In the genomic region with DNA sequence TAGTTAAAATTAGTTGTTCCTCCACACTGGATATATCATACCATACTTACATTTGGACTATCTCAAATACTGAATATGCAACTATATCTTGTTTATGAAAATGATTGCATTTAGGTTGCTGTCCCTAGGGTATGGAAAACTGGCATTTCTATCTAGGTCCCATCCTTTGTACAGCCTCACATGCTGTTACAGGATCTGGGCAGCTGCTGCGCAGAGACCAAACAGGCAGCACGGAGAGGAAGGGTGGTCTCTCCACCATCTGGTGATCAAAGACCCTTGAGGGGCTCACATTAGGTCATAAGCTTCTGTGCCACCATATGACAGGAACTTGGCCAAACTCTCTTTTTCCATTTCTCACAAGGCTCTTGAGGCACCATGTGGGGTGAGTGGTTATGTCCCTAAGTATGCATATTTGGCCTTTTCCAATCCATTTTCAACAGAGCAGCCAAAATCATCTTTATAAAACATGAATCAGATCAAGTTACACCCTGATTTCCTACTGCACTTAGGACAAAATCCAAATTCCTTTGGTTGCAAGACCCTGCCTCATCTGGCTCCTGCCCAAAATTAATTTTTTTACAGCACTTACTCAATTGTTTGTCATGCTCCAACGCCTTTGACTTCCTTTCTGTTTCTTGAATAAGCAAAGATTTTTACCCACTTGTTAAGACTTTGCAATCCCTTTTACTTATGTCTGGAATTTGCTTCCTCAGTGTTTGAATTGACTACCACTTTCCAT, we compare ENCODE assay signal across 16 cellular contexts.
DNase-seq lines count a peak whose midpoint lies in the region; ATAC-seq and TF ChIP-seq lines count a peak whose summit lies in the region.
"Had no signal": no experiment of that assay in that cellular context is flagged by ENCODE, and none has a peak within 500 bp of the region (broad histone marks: within the 10 kb centered on the region; RNA-seq: fewer than 3 reads in every experiment).

No MANE protein-coding gene starts in this region.

- TF ChIP-seq CTCF in AG04450 (IDR thresholded peaks at IDR 0.05; ENCODE audit: low read depth, low read length), result no peak
- TF ChIP-seq CTCF in lung (IDR thresholded peaks at IDR 0.05; ENCODE audit: control extremely low read depth, extremely low read depth), result no peak

- ATAC-seq in lung (ENCODE audit: insufficient read depth, low FRiP score), result peak; percentile 25
- ATAC-seq in activated CD8-positive, alpha-beta T cell treated with anti-CD3 and anti-CD28 coated beads, Interleukin-2, amount 10 ng/mL, durations not matched to agents 7 days and 5 days, result no peak
- ATAC-seq: Panc1 had no signal

- H3K9me3 ChIP-seq in AG04450 (ENCODE audit: control insufficient read depth, insufficient read depth, low read length) (no peaks in the 10 kb centered on the region), lung (ENCODE audit: control insufficient read depth in 2 of 2, insufficient read depth in 1 of 2, low read length in 1 of 2) (no peaks in the 10 kb centered on the region)
- H3K9me3 ChIP-seq: colonic mucosa, esophagus squamous epithelium, ovary had no signal

- H3K4me3 ChIP-seq in AG04450 (ENCODE audit: low read depth, low read length) (no peak overlapping the region), lung (no peak overlapping the region)
- H3K4me3 ChIP-seq: colonic mucosa, esophagus squamous epithelium, ovary had no signal

- H3K27me3 Mint-ChIP-seq in activated CD8-positive, alpha-beta T cell treated with anti-CD3 and anti-CD28 coated beads, Interleukin-2, amount 10 ng/mL, durations not matched to agents 7 days and 5 days (ENCODE audit: low read depth), result no peaks in the 10 kb centered on the region
- H3K27me3 Mint-ChIP-seq: activated naive CD8-positive, alpha-beta T cell treated with anti-CD3 and anti-CD28 coated beads for 36 hours had no signal

- no peak overlapping the region for H3K27ac Mint-ChIP-seq in activated CD8-positive, alpha-beta T cell treated with anti-CD3 and anti-CD28 coated beads, Interleukin-2, amount 10 ng/mL, durations not matched to agents 7 days and 5 days
- H3K27ac Mint-ChIP-seq: activated naive CD8-positive, alpha-beta T cell treated with anti-CD3 and anti-CD28 coated beads for 36 hours had no signal

- 56 to 76% methylated on average over 3 of the region's 3 CpGs for WGBS in lung, 2 donors

- no peak overlapping the region for H3K4me3 Mint-ChIP-seq in activated CD8-positive, alpha-beta T cell treated with anti-CD3 and anti-CD28 coated beads, Interleukin-2, amount 10 ng/mL, durations not matched to agents 7 days and 5 days
- H3K4me3 Mint-ChIP-seq: activated naive CD8-positive, alpha-beta T cell treated with anti-CD3 and anti-CD28 coated beads for 36 hours had no signal

- in situ Hi-C loops in KBM-7 (cut with MboI; ENCODE audit: low pct_unique_long_range_greater_than_20kb, low sequenced_read_pairs), result no loop called here

- no peaks in the 10 kb centered on the region for H3K36me3 ChIP-seq in lung (ENCODE audit: control insufficient read depth in 2 of 2, insufficient read depth in 2 of 2, low read length in 2 of 2)
- H3K36me3 ChIP-seq: colonic mucosa, esophagus squamous epithelium, ovary had no signal

- no peak overlapping the region for H3K27ac ChIP-seq in AG04450 (ENCODE audit: low read depth, low read length)
- no peak overlapping the region for H3K27ac ChIP-seq in lung (ENCODE audit: low read depth in 1 of 2, low read length in 1 of 2)
- H3K27ac ChIP-seq: colonic mucosa, esophagus squamous epithelium, ovary had no signal

- POLR2A ChIA-PET in AG04450 (lab: Yijun Ruan, JAX), result no interaction called here
- POLR2A ChIA-PET in activated CD8-positive, alpha-beta T cell treated with anti-CD3 and anti-CD28 coated beads, Interleukin-2, amount 10 ng/mL, durations not matched to agents 7 days and 5 days (lab: Charles Lee), result no interaction called here

- H3K9me3 Mint-ChIP-seq in activated CD8-positive, alpha-beta T cell treated with anti-CD3 and anti-CD28 coated beads, Interleukin-2, amount 10 ng/mL, durations not matched to agents 7 days and 5 days (ENCODE audit: insufficient read depth), result no peaks in the 10 kb centered on the region

- H3K4me1 Mint-ChIP-seq in activated CD8-positive, alpha-beta T cell treated with anti-CD3 and anti-CD28 coated beads, Interleukin-2, amount 10 ng/mL, durations not matched to agents 7 days and 5 days (ENCODE audit: low read depth), result no peaks in the 10 kb centered on the region
- H3K4me1 Mint-ChIP-seq: activated naive CD8-positive, alpha-beta T cell treated with anti-CD3 and anti-CD28 coated beads for 36 hours had no signal

- DNase-seq in AG04450 (ENCODE audit: low read depth, low spot score) (peak; percentile 44), KBM-7 (peak; percentile 59), dermis blood vessel endothelial cell (peak; percentile 55), lung (ENCODE audit: low spot score) (no peak), foreskin melanocyte (no peak), D341Med (ENCODE audit: low spot score) (no peak), GDM1 (lab: John Stamatoyannopoulos, UW) (no peak)
- no peak for DNase-seq in activated CD8-positive, alpha-beta T cell treated with anti-CD3 and anti-CD28 coated beads, Interleukin-2, amount 10 ng/mL, durations not matched to agents 7 days and 5 days
- DNase-seq: activated naive CD8-positive, alpha-beta T cell treated with anti-CD3 and anti-CD28 coated beads for 36 hours; colonic mucosa; DMS153; esophagus squamous epithelium; NCI-H1436; NCI-H510A treated with DMSO at 0.1 percent for 48 hours; ovary had no signal

- H3K27me3 ChIP-seq in AG04450 (ENCODE audit: control insufficient read depth, insufficient read depth, low read length), result no peaks in the 10 kb centered on the region
- no peaks in the 10 kb centered on the region for H3K27me3 ChIP-seq in lung (ENCODE audit: control insufficient read depth, insufficient read depth)
- H3K27me3 ChIP-seq: colonic mucosa, esophagus squamous epithelium, ovary had no signal

- CTCF ChIA-PET in AG04450 (lab: Charles Lee), result no interaction called here
- CTCF ChIA-PET in activated CD8-positive, alpha-beta T cell treated with anti-CD3 and anti-CD28 coated beads, Interleukin-2, amount 10 ng/mL, durations not matched to agents 7 days and 5 days (lab: Charles Lee), result no interaction called here

- peaks cover 0 to 2% of the 10 kb centered on the region in 2 donors for H3K4me1 ChIP-seq in lung (ENCODE audit: control insufficient read depth in 2 of 2, insufficient read depth in 2 of 2, low read length in 2 of 2)
- H3K4me1 ChIP-seq: colonic mucosa, esophagus squamous epithelium had no signal

- H3K36me3 Mint-ChIP-seq in activated CD8-positive, alpha-beta T cell treated with anti-CD3 and anti-CD28 coated beads, Interleukin-2, amount 10 ng/mL, durations not matched to agents 7 days and 5 days (ENCODE audit: low read depth), result no peaks in the 10 kb centered on the region
- H3K36me3 Mint-ChIP-seq: activated naive CD8-positive, alpha-beta T cell treated with anti-CD3 and anti-CD28 coated beads for 36 hours had no signal

Comparison
In these comparisons a context has a peak if more than half of its experiments do, and no peak if none do; other contexts are left out.
1. DNase-seq: peak in AG04450 (single experiment), KBM-7 (single experiment) and dermis blood vessel endothelial cell (single experiment); none in lung (single experiment), foreskin melanocyte (single experiment), activated CD8-positive, alpha-beta T cell treated with anti-CD3 and anti-CD28 coated beads, Interleukin-2, amount 10 ng/mL, durations not matched to agents 7 days and 5 days (single experiment), D341Med (single experiment) and GDM1 (single experiment).